Comparison of ENCODE assay signal across 19 cellular contexts in genomic region chr13:32323912-32324311, GRCh38. TPM values are rescaled to one million over a fixed set of nuclear protein-coding genes. Genes with fewer than 3 reads are reported as not detected.
DNase-seq lines count a peak whose midpoint lies in the region; TF ChIP-seq lines count a peak whose summit lies in the region.
"Had no signal": no experiment of that assay in that cellular context is flagged by ENCODE, and none has a peak within 500 bp of the region (broad histone marks: within the 10 kb centered on the region; RNA-seq: fewer than 3 reads in every experiment).

No MANE protein-coding gene starts in this region.

- POLR2A ChIA-PET in A673 (lab: Charles Lee; ENCODE audit: low non-redundant PET), result no interaction called here

- BruUV-seq in A673 (replicated peaks; lab: Mats Ljungman, UMichigan), result no TSS peak

- peaks cover 3% of the 10 kb centered on the region for H3K4me1 ChIP-seq in A673 (ENCODE audit: insufficient read depth, low read length, poor library complexity, severe bottlenecking)
- H3K4me1 ChIP-seq: BE2C, Peyer's patch, uterus had no signal

- CTCF ChIA-PET in A673 (lab: Charles Lee), result no interaction called here

- H3K4me3 ChIP-seq in brain microvascular endothelial cell (ENCODE audit: low read depth, low read length) (no peak overlapping the region), A673 (ENCODE audit: low read depth, low read length, poor library complexity, severe bottlenecking) (no peak overlapping the region)
- H3K4me3 ChIP-seq: Peyer's patch, uterus had no signal

- H3K9me3 ChIP-seq in A673 (ENCODE audit: low read depth, low read length, poor library complexity, severe bottlenecking), result no peaks in the 10 kb centered on the region
- H3K9me3 ChIP-seq: BE2C, Peyer's patch, uterus had no signal

- DNase-seq in AG08396 (ENCODE audit: low spot score), result peak; percentile 69
- peak; percentile 82 for DNase-seq in LHCN-M2 (ENCODE audit: low read depth)
- DNase-seq in brain microvascular endothelial cell, result peak; percentile 45
- peak; percentile 73 for DNase-seq in iris pigment epithelial cell (ENCODE audit: low read depth)
- DNase-seq in germinal center (ENCODE audit: low spot score), result no peak
- no peak for DNase-seq in NCI-H2196 (lab: John Stamatoyannopoulos, UW; ENCODE audit: unreplicated experiment)
- DNase-seq in stimulated activated CD8-positive, alpha-beta memory T cell treated with anti-CD3 and anti-CD28 coated beads, Interleukin-4, amount 100 ng/mL, for 48 hours, result no peak
- no peak for DNase-seq in A673 (ENCODE audit: low spot score)
- DNase-seq: activated CD4-positive, alpha-beta T cell treated with anti-CD3 and anti-CD28 coated beads, Interleukin-2, amount 50 U/mL, for 48 hours; BE2C; caudate nucleus; DMS79; KG1; NCI-H526; Peyer's patch; stimulated activated CD4-positive, alpha-beta T cell treated with anti-CD3 and anti-CD28 coated beads, Interleukin-2, amount 100 ng/mL, for 24 hours; uterus had no signal

- TF ChIP-seq CTCF in brain microvascular endothelial cell (IDR thresholded peaks at IDR 0.05; ENCODE audit: low read depth, low read length, missing control alignments) (no peak), A673 (conservative IDR thresholded peaks at IDR 0.05; ENCODE audit: low read depth, low read length) (no peak)

- intact Hi-C loops in A673 (cut with micrococcal nuclease; ENCODE audit: unreplicated experiment), result no loop called here

- H3K27ac ChIP-seq in brain microvascular endothelial cell (peak overlapping the region; percentile 75), A673 (ENCODE audit: low read depth, low read length, poor library complexity, severe bottlenecking) (no peak overlapping the region)
- H3K27ac ChIP-seq: Peyer's patch, uterus had no signal

- H3K36me3 ChIP-seq in brain microvascular endothelial cell (replicated peaks), result no peaks in the 10 kb centered on the region
- peaks cover 58% of the 10 kb centered on the region for H3K36me3 ChIP-seq in A673 (ENCODE audit: insufficient read depth, low read length, poor library complexity, severe bottlenecking)
- H3K36me3 ChIP-seq: Peyer's patch, uterus had no signal

- in situ Hi-C loops in brain microvascular endothelial cell (cut with HindIII; ENCODE audit: low pct_ligation_motif_present, low sequenced_read_pairs), result no loop called here

- no peaks in the 10 kb centered on the region for H3K27me3 ChIP-seq in brain microvascular endothelial cell (replicated peaks)
- H3K27me3 ChIP-seq in A673 (replicated peaks; ENCODE audit: insufficient read depth, low read depth, low read length, poor library complexity), result no peaks in the 10 kb centered on the region
- H3K27me3 ChIP-seq: BE2C, Peyer's patch, uterus had no signal

RNA-seq across cellular contexts. Expression of gene BRCA2, which starts 8.6 kb away (rescaled TPM):
- total RNA-seq in LHCN-M2 (2014; rRNA removed) (22.7 and 24.8 TPM in 2 replicates), A673 (2021) (35.9 and 47.2 TPM in 2 replicates)
- polyA plus RNA-seq in LHCN-M2 (2012), result 2.6 TPM

RNA-seq across cellular contexts. Expression of gene ZAR1L, which starts 8.7 kb away (rescaled TPM):
- total RNA-seq in LHCN-M2 (2014; rRNA removed), result not detected in 2 replicates
- not detected for polyA plus RNA-seq in LHCN-M2 (2012)
- not detected in 2 replicates for total RNA-seq in A673 (2021)
- total RNA-seq: mononuclear cell, Peyer's patch, posterior vena cava, uterus had no signal

Comparison
In these comparisons a context has a peak if more than half of its experiments do, and no peak if none do; other contexts are left out.
1. DNase-seq: peak in AG08396 (single experiment), LHCN-M2 (single experiment), brain microvascular endothelial cell (single experiment) and iris pigment epithelial cell (single experiment); none in germinal center (single experiment), NCI-H2196 (single experiment), stimulated activated CD8-positive, alpha-beta memory T cell treated with anti-CD3 and anti-CD28 coated beads, Interleukin-4, amount 100 ng/mL, for 48 hours (single experiment) and A673 (single experiment).